In genomic region chr14:35594616-35595015, GRCh38 we compare ENCODE assay signal across 24 cellular contexts.
"Had no signal": no experiment of that assay in that cellular context is flagged by ENCODE, and none has a peak within 500 bp of the region (broad histone marks: within the 10 kb centered on the region; RNA-seq: fewer than 3 reads in every experiment).

No MANE protein-coding gene starts in this region.

- FAIRE-seq: endometrium, keratinocyte, urothelium cell line had no signal

- DNase-seq: effector memory CD8-positive, alpha-beta T cell; foreskin keratinocyte; heart left ventricle; hippocampal formation; left ventricle myocardium superior; lower lobe of right lung; naive thymus-derived CD8-positive, alpha-beta T cell; nephron progenitor cell; nucleus accumbens; right cardiac atrium; spleen; stimulated activated CD4-positive, alpha-beta T cell treated with anti-CD3 and anti-CD28 coated beads, Interleukin-4, amount 100 ng/mL, for 4 hours; stimulated activated naive CD8-positive, alpha-beta T cell treated with anti-CD3 and anti-CD28 coated beads, Interleukin-15, Interleukin-2, amounts not matched to agents 100 U/mL and 50 U/mL, for 24 hours; upper lobe of left lung had no signal

- H3K9me3 ChIP-seq: gastroesophageal sphincter, lower lobe of right lung, prostate gland, thoracic aorta, upper lobe of left lung had no signal

- H3K9me3 Mint-ChIP-seq: effector memory CD8-positive, alpha-beta T cell had no signal

- H3K36me3 ChIP-seq: prostate gland had no signal

- H3K4me3 Mint-ChIP-seq: effector memory CD8-positive, alpha-beta T cell; naive thymus-derived CD8-positive, alpha-beta T cell; nephron progenitor cell; stimulated activated memory B cell treated with anti-CD40 and anti-IgM and Interleukin-4, amounts not matched to agents 10 μg/mL and 1 μg/mL and 100 μg/mL, for 72 hours had no signal

- H3K4me3 ChIP-seq: coronary artery, gastroesophageal sphincter, heart left ventricle, lower lobe of right lung, prostate gland, skin epidermis, spleen, thoracic aorta, tibial nerve, upper lobe of left lung had no signal

- ATAC-seq: effector memory CD8-positive, alpha-beta T cell; foreskin keratinocyte; gastroesophageal sphincter; heart left ventricle; left ventricle myocardium superior; lower lobe of right lung; naive thymus-derived CD8-positive, alpha-beta T cell; right cardiac atrium; stimulated activated memory B cell treated with anti-CD40 and anti-IgM and Interleukin-4, amounts not matched to agents 10 μg/mL and 1 μg/mL and 100 μg/mL, for 72 hours; stimulated activated naive CD8-positive, alpha-beta T cell treated with anti-CD3 and anti-CD28 coated beads, Interleukin-15, Interleukin-2, amounts not matched to agents 100 U/mL and 50 U/mL, for 24 hours had no signal

- H3K27ac Mint-ChIP-seq: effector memory CD8-positive, alpha-beta T cell; naive thymus-derived CD8-positive, alpha-beta T cell; nephron progenitor cell; stimulated activated memory B cell treated with anti-CD40 and anti-IgM and Interleukin-4, amounts not matched to agents 10 μg/mL and 1 μg/mL and 100 μg/mL, for 72 hours had no signal

- H3K27me3 Mint-ChIP-seq: effector memory CD8-positive, alpha-beta T cell; naive thymus-derived CD8-positive, alpha-beta T cell; stimulated activated memory B cell treated with anti-CD40 and anti-IgM and Interleukin-4, amounts not matched to agents 10 μg/mL and 1 μg/mL and 100 μg/mL, for 72 hours had no signal

- H3K27me3 ChIP-seq: foreskin keratinocyte, gastroesophageal sphincter, heart left ventricle, spleen, tibial nerve, upper lobe of left lung had no signal

- H3K4me1 Mint-ChIP-seq: naive thymus-derived CD8-positive, alpha-beta T cell; nephron progenitor cell; stimulated activated memory B cell treated with anti-CD40 and anti-IgM and Interleukin-4, amounts not matched to agents 10 μg/mL and 1 μg/mL and 100 μg/mL, for 72 hours had no signal

- H3K27ac ChIP-seq: coronary artery, foreskin keratinocyte, gastroesophageal sphincter, heart left ventricle, lower lobe of right lung, prostate gland, skin epidermis, spleen, thoracic aorta, tibial nerve, upper lobe of left lung had no signal

- H3K4me1 ChIP-seq: foreskin keratinocyte, gastroesophageal sphincter, heart left ventricle, lower lobe of right lung, prostate gland, spleen, tibial nerve, upper lobe of left lung had no signal
